Comparison of ENCODE assay signal across 30 cellular contexts in genomic region chr10:20277820-20278219, GRCh38.
"Had no signal": no experiment of that assay in that cellular context is flagged by ENCODE, and none has a peak within 500 bp of the region (broad histone marks: within the 10 kb centered on the region; RNA-seq: fewer than 3 reads in every experiment).

No MANE protein-coding gene starts in this region.

- H3K4me3 ChIP-seq: adrenal gland, K562, Peyer's patch had no signal

- H3K4me1 ChIP-seq: Peyer's patch had no signal

- H3K27me3 ChIP-seq: adrenal gland, Peyer's patch had no signal

- DNase-seq: activated B cell treated with CpG ODN at 0.5 μM for 24 hours; activated CD4-positive, alpha-beta memory T cell treated with anti-CD3 and anti-CD28 coated beads for 36 hours; activated CD4-positive, alpha-beta T cell treated with anti-CD3 and anti-CD28 coated beads for 4 hours; activated CD4-positive, alpha-beta T cell treated with anti-CD3 and anti-CD28 coated beads, Interleukin-2, amount 50 U/mL, for 1 hour; activated CD4-positive, CD25-positive, alpha-beta regulatory T cell treated with anti-CD3 and anti-CD28 coated beads, Interleukin-2, amount 50 U/mL, for 72 hours; activated CD8-positive, alpha-beta memory T cell treated with anti-CD3 and anti-CD28 coated beads, Interleukin-2, amount 50 U/mL, for 4 hours; activated gamma-delta T cell treated with Interleukin-2 at 50 U/mL for 16 hours; activated naive CD4-positive, alpha-beta T cell treated with anti-CD3 and anti-CD28 coated beads for 36 hours; activated T-cell treated with anti-CD3 and anti-CD28 coated beads for 4 hours; activated T-cell treated with anti-CD3 and anti-CD28 coated beads, Interleukin-2, amount 50 U/mL, for 4 hours; adrenal gland; caudate nucleus; cerebellar nuclear complex; NCI-H1048; NCI-H1105 treated with DMSO at 0.1 percent for 48 hours; NCI-H1436; NCI-H187; NCI-H2029 treated with DMSO at 0.1 percent for 48 hours; NCI-H345; NCI-H524 treated with DMSO at 0.1 percent for 48 hours; NCI-H82; Peyer's patch; RPMI8226; SHP77 treated with DMSO at 0.1 percent for 48 hours; SW 1271; T-helper 1 cell; T-helper 2 cell; T-helper 9 cell had no signal

- H3K9me3 ChIP-seq: adrenal gland, Peyer's patch had no signal

- H3K27ac ChIP-seq: adrenal gland, Peyer's patch, VCaP had no signal
